ENCODE assay signal across 14 cellular contexts in the genomic region with DNA sequence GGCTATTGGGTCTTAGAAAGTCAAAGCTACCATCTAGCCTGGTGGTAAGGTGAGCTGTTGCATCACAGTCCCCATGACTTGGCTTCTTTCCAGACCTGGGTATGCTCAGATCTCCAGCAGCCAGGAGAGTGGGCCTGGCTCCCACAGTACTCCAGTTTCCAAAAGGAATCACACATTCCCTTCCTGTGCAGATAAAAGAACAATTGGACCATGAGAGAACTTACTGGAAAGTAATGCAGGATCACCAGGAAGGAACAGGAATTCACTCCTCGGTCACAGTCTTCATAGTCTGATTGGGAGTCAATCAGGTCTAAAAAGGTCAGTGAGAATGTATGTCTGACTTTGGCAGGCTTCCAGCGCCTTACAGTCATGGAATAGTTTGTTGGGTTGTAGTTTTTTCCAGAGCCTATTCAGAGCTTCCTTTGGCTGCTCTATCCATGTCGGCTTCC. TPM values are rescaled to one million over a fixed set of nuclear protein-coding genes. Genes with fewer than 3 reads are reported as not detected.
DNase-seq lines count a peak whose midpoint lies in the region; ATAC-seq and TF ChIP-seq lines count a peak whose summit lies in the region.
"Had no signal": no experiment of that assay in that cellular context is flagged by ENCODE, and none has a peak within 500 bp of the region (broad histone marks: within the 10 kb centered on the region; RNA-seq: fewer than 3 reads in every experiment).

No MANE protein-coding gene starts in this region.

- H3K36me3 Mint-ChIP-seq in activated CD8-positive, alpha-beta T cell treated with anti-CD3 and anti-CD28 coated beads, Interleukin-2, amount 10 ng/mL, durations not matched to agents 7 days and 5 days (ENCODE audit: low read depth): no peaks in the 10 kb centered on the region
- H3K36me3 Mint-ChIP-seq: CD8-positive, alpha-beta T cell had no signal

- peak; percentile 12 for DNase-seq in HT1080 (ENCODE audit: low read depth)
- peak; percentile 76 for DNase-seq in NCI-H748 (lab: John Stamatoyannopoulos, UW; ENCODE audit: unreplicated experiment)
- no peak for DNase-seq in esophagus muscularis mucosa (ENCODE audit: extremely low spot score)
- DNase-seq in omental fat pad (ENCODE audit: low spot score): no peak
- DNase-seq in RKO (ENCODE audit: low spot score): no peak
- DNase-seq in DMS79 (lab: John Stamatoyannopoulos, UW): no peak
- DNase-seq in activated CD8-positive, alpha-beta T cell treated with anti-CD3 and anti-CD28 coated beads, Interleukin-2, amount 10 ng/mL, durations not matched to agents 7 days and 5 days: no peak
- DNase-seq: activated CD4-positive, alpha-beta T cell treated with anti-CD3 and anti-CD28 coated beads, Interleukin-2, amount 10 ng/mL, durations not matched to agents 7 days and 5 days; CD8-positive, alpha-beta T cell; NCI-H187 treated with DMSO at 0.1 percent for 48 hours had no signal

- H3K27me3 ChIP-seq in esophagus muscularis mucosa: no peaks in the 10 kb centered on the region
- H3K27me3 ChIP-seq: gastrocnemius medialis, neutrophil had no signal

- no peaks in the 10 kb centered on the region for H3K9me3 Mint-ChIP-seq in activated CD8-positive, alpha-beta T cell treated with anti-CD3 and anti-CD28 coated beads, Interleukin-2, amount 10 ng/mL, durations not matched to agents 7 days and 5 days (ENCODE audit: insufficient read depth)
- H3K9me3 Mint-ChIP-seq: activated CD4-positive, alpha-beta T cell treated with anti-CD3 and anti-CD28 coated beads, Interleukin-2, amount 10 ng/mL, durations not matched to agents 7 days and 5 days; CD8-positive, alpha-beta T cell; T-helper 1 cell treated with Interleukin-12 subunit alpha and Interleukin-12 subunit beta and Interleukin-4 antibody, amounts not matched to agents 30 μg/mL and 1 μg/mL, for 36 hours had no signal

- peaks cover 27 to 71% (median 52%) of the 10 kb centered on the region in 4 donors for H3K4me1 ChIP-seq in esophagus muscularis mucosa

- TF ChIP-seq EP300 in esophagus muscularis mucosa (IDR thresholded peaks at IDR 0.05): no peak

- no peaks in the 10 kb centered on the region for H3K9me3 ChIP-seq in esophagus muscularis mucosa
- H3K9me3 ChIP-seq: gastrocnemius medialis, neutrophil, thoracic aorta had no signal

- peaks cover 18% of the 10 kb centered on the region for H3K4me1 Mint-ChIP-seq in activated CD8-positive, alpha-beta T cell treated with anti-CD3 and anti-CD28 coated beads, Interleukin-2, amount 10 ng/mL, durations not matched to agents 7 days and 5 days (ENCODE audit: low read depth)

- H3K27ac ChIP-seq in esophagus muscularis mucosa (replicated peaks in 1 of 4): peak overlapping the region; percentile 49 to 83 (median 78)
- H3K27ac ChIP-seq: neutrophil, thoracic aorta had no signal

- TF ChIP-seq POLR2A in esophagus muscularis mucosa (IDR thresholded peaks at IDR 0.05; ENCODE audit: low read depth): no peak

- intact Hi-C loops in esophagus muscularis mucosa (cut with DNase I): loop anchor here (10.0 kb wide), 3 partner anchors 250 to 1010 kb away; no protein-coding TSS in a partner anchor

- no peak for TF ChIP-seq CTCF in esophagus muscularis mucosa (IDR thresholded peaks at IDR 0.05)
- no peak for TF ChIP-seq CTCF in omental fat pad (IDR thresholded peaks at IDR 0.05)

- no peaks in the 10 kb centered on the region for H3K36me3 ChIP-seq in esophagus muscularis mucosa
- H3K36me3 ChIP-seq: gastrocnemius medialis, neutrophil, thoracic aorta had no signal

- H3K27ac Mint-ChIP-seq in activated CD8-positive, alpha-beta T cell treated with anti-CD3 and anti-CD28 coated beads, Interleukin-2, amount 10 ng/mL, durations not matched to agents 7 days and 5 days: no peak overlapping the region
- H3K27ac Mint-ChIP-seq: CD8-positive, alpha-beta T cell; T-helper 1 cell treated with Interleukin-12 subunit alpha and Interleukin-12 subunit beta and Interleukin-4 antibody, amounts not matched to agents 30 μg/mL and 1 μg/mL, for 36 hours had no signal

- WGBS in esophagus muscularis mucosa: 57% methylated on average over 3 of the region's 3 CpGs

- no peak overlapping the region for H3K4me3 ChIP-seq in esophagus muscularis mucosa
- H3K4me3 ChIP-seq: gastrocnemius medialis, thoracic aorta had no signal

- POLR2A ChIA-PET in activated CD8-positive, alpha-beta T cell treated with anti-CD3 and anti-CD28 coated beads, Interleukin-2, amount 10 ng/mL, durations not matched to agents 7 days and 5 days (lab: Charles Lee): no interaction called here

- H3K4me3 Mint-ChIP-seq in activated CD8-positive, alpha-beta T cell treated with anti-CD3 and anti-CD28 coated beads, Interleukin-2, amount 10 ng/mL, durations not matched to agents 7 days and 5 days: no peak overlapping the region
- H3K4me3 Mint-ChIP-seq: activated CD4-positive, alpha-beta T cell treated with anti-CD3 and anti-CD28 coated beads, Interleukin-2, amount 10 ng/mL, durations not matched to agents 7 days and 5 days; CD8-positive, alpha-beta T cell; T-helper 1 cell treated with Interleukin-12 subunit alpha and Interleukin-12 subunit beta and Interleukin-4 antibody, amounts not matched to agents 30 μg/mL and 1 μg/mL, for 36 hours had no signal

- peak; percentile 27 for ATAC-seq in omental fat pad (ENCODE audit: low FRiP score)
- no peak for ATAC-seq in activated CD8-positive, alpha-beta T cell treated with anti-CD3 and anti-CD28 coated beads, Interleukin-2, amount 10 ng/mL, durations not matched to agents 7 days and 5 days
- ATAC-seq: CD8-positive, alpha-beta T cell had no signal

- CTCF ChIA-PET in activated CD8-positive, alpha-beta T cell treated with anti-CD3 and anti-CD28 coated beads, Interleukin-2, amount 10 ng/mL, durations not matched to agents 7 days and 5 days (lab: Charles Lee): interaction anchor here (4.0 kb wide), 1 partner anchor 11 kb away, joined by 24 read pairs; no protein-coding TSS in a partner anchor

- no peaks in the 10 kb centered on the region for H3K27me3 Mint-ChIP-seq in activated CD8-positive, alpha-beta T cell treated with anti-CD3 and anti-CD28 coated beads, Interleukin-2, amount 10 ng/mL, durations not matched to agents 7 days and 5 days (ENCODE audit: low read depth)
- H3K27me3 Mint-ChIP-seq: activated CD4-positive, alpha-beta T cell treated with anti-CD3 and anti-CD28 coated beads, Interleukin-2, amount 10 ng/mL, durations not matched to agents 7 days and 5 days had no signal

RNA-seq across cellular contexts. Expression of gene CD180, which starts 47.8 kb away (rescaled TPM):
- total RNA-seq in HT1080 (2014; rRNA removed; shearing (Covaris generic)): 0.20 and 0.43 TPM in 2 replicates
- polyA plus RNA-seq in HT1080 (2015; cell fraction: cytosol; rRNA removed): 0.02 and 0.06 TPM in 2 replicates
- 0.04 and 0.05 TPM in 2 replicates for polyA plus RNA-seq in HT1080 (2015; cell fraction: nucleus; rRNA removed)
- 1 to 10 TPM in 1 of 4 donors, under 1 TPM in 3; 0.42 to 1.8 (median 0.67) TPM for total RNA-seq in esophagus muscularis mucosa
- total RNA-seq in omental fat pad: 1 to 10 TPM; 1.2 to 9.2 (median 2.5) TPM
- not detected for total RNA-seq in activated CD8-positive, alpha-beta T cell treated with anti-CD3 and anti-CD28 coated beads, Interleukin-2, amount 10 ng/mL, durations not matched to agents 7 days and 5 days

Comparison
In these comparisons a context has a peak if more than half of its experiments do, and no peak if none do; other contexts are left out.
1. DNase-seq: peak in HT1080 (single experiment) and NCI-H748 (single experiment); none in esophagus muscularis mucosa (single experiment), omental fat pad (single experiment), RKO (single experiment), DMS79 (single experiment) and activated CD8-positive, alpha-beta T cell treated with anti-CD3 and anti-CD28 coated beads, Interleukin-2, amount 10 ng/mL, durations not matched to agents 7 days and 5 days (single experiment).